ENCODE assay signal across 20 cellular contexts in genomic region chr3:195718477-195718984, GRCh38. TPM values are rescaled to one million over a fixed set of nuclear protein-coding genes. Genes with fewer than 3 reads are reported as not detected.
DNase-seq lines count a peak whose midpoint lies in the region; ATAC-seq, FAIRE-seq and TF ChIP-seq lines count a peak whose summit lies in the region.
"Had no signal": no experiment of that assay in that cellular context is flagged by ENCODE, and none has a peak within 500 bp of the region (broad histone marks: within the 10 kb centered on the region; RNA-seq: fewer than 3 reads in every experiment).

No MANE protein-coding gene starts in this region.

- peaks cover 36% of the 10 kb centered on the region for H3K4me1 ChIP-seq in A549
- H3K4me1 ChIP-seq: SJSA1 had no signal

- POLR2A ChIA-PET in A549 (lab: Yijun Ruan, JAX): no interaction called here

- H3K4me3 ChIP-seq in A549: no peak overlapping the region
- H3K4me3 ChIP-seq: SJSA1 had no signal

- CTCF ChIA-PET in A549 (lab: Yijun Ruan, JAX): interaction anchor here (0.6 to 5.3 kb wide), 4 partner anchors 14 to 176 kb away, joined by 3 to 33 read pairs (median 4); no protein-coding TSS in a partner anchor

- in situ Hi-C loops in G401 (cut with HindIII; ENCODE audit: low sequenced_read_pairs): no loop called here

- peaks cover 29% of the 10 kb centered on the region for H3K4me1 Mint-ChIP-seq in nephron progenitor cell

- no peak overlapping the region; a peak in 2 of 6 replicates for H3K27ac ChIP-seq in A549
- H3K27ac ChIP-seq: SJSA1 had no signal

- WGBS in A549 (ENCODE audit: missing lambda C conversion rate): 73% methylated on average over 7 of the region's 7 CpGs

- H3K27ac Mint-ChIP-seq in nephron progenitor cell: peak overlapping the region; percentile 68

- H3K27me3 Mint-ChIP-seq in nephron progenitor cell (ENCODE audit: low read depth, poor library complexity): peaks cover 6% of the 10 kb centered on the region

- ATAC-seq in A549 (no peak), HG02885 (IDR thresholded peaks at IDR 0.05; ENCODE audit: poor library complexity, unreplicated experiment) (no peak), HG03025 (IDR thresholded peaks at IDR 0.05; ENCODE audit: low FRiP score, unreplicated experiment) (no peak)
- ATAC-seq: PC-3 had no signal

- H3K36me3 Mint-ChIP-seq in nephron progenitor cell (ENCODE audit: low read depth): peaks cover 10% of the 10 kb centered on the region

- no peak for TF ChIP-seq POLR2A in A549 (IDR thresholded peaks at IDR 0.05; ENCODE audit: low read length)

- no peaks in the 10 kb centered on the region for H3K9me3 ChIP-seq in A549
- H3K9me3 ChIP-seq: SJSA1 had no signal

- H3K9me3 Mint-ChIP-seq in nephron progenitor cell: no peaks in the 10 kb centered on the region

- no peak for FAIRE-seq in A549 (lab: Jason Lieb, UNC)
- FAIRE-seq: A204.1, GM19239 had no signal

- peak overlapping the region; percentile 11; the same call in 2 of the 3 replicates for H3K4me2 ChIP-seq in A549

- no peak for TF ChIP-seq EP300 in A549 (IDR thresholded peaks at IDR 0.05)

- TF ChIP-seq CTCF in A549 (IDR thresholded peaks at IDR 0.05) (no peak), nephron progenitor cell (IDR thresholded peaks at IDR 0.05) (no peak)

- DNase-seq in A549 (ENCODE audit: low read depth in 1 of 2, low spot score in 1 of 2): no peak
- peak; percentile 29 for DNase-seq in G401 (ENCODE audit: low spot score)
- peak; percentile 57 for DNase-seq in cerebellar cortex (ENCODE audit: low spot score)
- no peak for DNase-seq in nephron progenitor cell
- no peak for DNase-seq in stimulated activated naive CD4-positive, alpha-beta T cell treated with Interleukin-2 at 50 U/mL for 16 hours (lab: John Stamatoyannopoulos, UW)
- no peak for DNase-seq in activated T-cell treated with anti-CD3 and anti-CD28 coated beads, Interleukin-2, amount 50 U/mL, for 1 hour
- DNase-seq: C1 segment of cervical spinal cord, EL, HCEC 1CT, KG1, NCI-H1436, NCI-H2029 treated with DMSO at 0.1 percent for 48 hours, NCI-H2171 treated with DMSO at 0.1 percent for 48 hours, NCI-H748 treated with DMSO at 0.1 percent for 48 hours, PC-3 had no signal

- H3K4me3 Mint-ChIP-seq in nephron progenitor cell: peak overlapping the region; percentile 11

- TF ChIP-seq RAD21 in A549 (conservative IDR thresholded peaks at IDR 0.05 in 1 of 2, IDR thresholded peaks at IDR 0.05 in 1 of 2): no peak

TF ChIP-seq in A549, 52 proteins besides CTCF, POLR2A, EP300 and RAD21:
- TF ChIP-seq FOSL2 (IDR thresholded peaks at IDR 0.05) (0 out of 2 replicates have a peak, but pooled peaks have one; percentile 5), FOSL2 (CRISPR knock-in tag; IDR thresholded peaks at IDR 0.05) (no peak), HOXA7 (CRISPR knock-in tag; IDR thresholded peaks at IDR 0.05) (no peak)
TF ChIP-seq in A549: peak in this region for 1.

RNA-seq across cellular contexts. Expression of gene MUC20, which starts 2.2 kb away (rescaled TPM):
- polyA plus RNA-seq in A549 (2011; rRNA removed) (0.44 and 0.65 TPM in 2 replicates), A549 (2017; fragmentation: RNase III; extraction: RNeasy Plus Mini Kit Qiagen cat#74134 plus additional on column Dnase treatment) (0.76 to 0.95 TPM (median 0.87 TPM) in 3 replicates)
- polyA plus RNA-seq in A549 (2012; cell fraction: cytosol; rRNA removed): 0.21 and 0.26 TPM in 2 replicates
- 2.3 and 3.2 TPM in 2 replicates for polyA plus RNA-seq in A549 (2012; cell fraction: nucleus; rRNA removed)
- polyA minus RNA-seq in A549 (2011; rRNA and poly(A)+ RNA removed): 0.54 and 0.58 TPM in 2 replicates
- total RNA-seq in G401 (2014; rRNA removed; shearing (Covaris generic)): 1.7 and 4.7 TPM in 2 replicates
- total RNA-seq: SJSA1 had no signal

Comparison
In these comparisons a context has a peak if more than half of its experiments do, and no peak if none do; other contexts are left out.
1. DNase-seq: peak in G401 (single experiment) and cerebellar cortex (single experiment); none in A549 (0 of 2), nephron progenitor cell (single experiment), stimulated activated naive CD4-positive, alpha-beta T cell treated with Interleukin-2 at 50 U/mL for 16 hours (single experiment) and activated T-cell treated with anti-CD3 and anti-CD28 coated beads, Interleukin-2, amount 50 U/mL, for 1 hour (single experiment).